29 cellular contexts compared by ENCODE assay signal in genomic region chr13:41835871-41836270, GRCh38.
DNase-seq lines count a peak whose midpoint lies in the region; ATAC-seq and TF ChIP-seq lines count a peak whose summit lies in the region.
"Had no signal": no experiment of that assay in that cellular context is flagged by ENCODE, and none has a peak within 500 bp of the region (broad histone marks: within the 10 kb centered on the region; RNA-seq: fewer than 3 reads in every experiment).

No MANE protein-coding gene starts in this region.

- H3K4me2 ChIP-seq in GM23248 (ENCODE audit: unreplicated experiment) = peak overlapping the region; percentile 4

- H4K20me1 ChIP-seq in GM23248 (ENCODE audit: insufficient read depth) = no peaks in the 10 kb centered on the region

- H3K36me3 Mint-ChIP-seq in activated CD8-positive, alpha-beta T cell treated with anti-CD3 and anti-CD28 coated beads, Interleukin-2, amount 10 ng/mL, durations not matched to agents 7 days and 5 days (ENCODE audit: low read depth) = peaks cover 34% of the 10 kb centered on the region

- in situ Hi-C loops in GM23248 (cut with MboI) = no loop called here

- no peaks in the 10 kb centered on the region for H3K9me3 Mint-ChIP-seq in activated CD8-positive, alpha-beta T cell treated with anti-CD3 and anti-CD28 coated beads, Interleukin-2, amount 10 ng/mL, durations not matched to agents 7 days and 5 days (ENCODE audit: insufficient read depth)
- H3K9me3 Mint-ChIP-seq: activated T-helper 17 cell treated with anti-CD3 and anti-CD28 coated beads, Interleukin-2, amount 50 U/mL, for 72 hours; CD8-positive, alpha-beta memory T cell; naive thymus-derived CD8-positive, alpha-beta T cell; stimulated activated naive CD8-positive, alpha-beta T cell treated with anti-CD3 and anti-CD28 coated beads, Interleukin-15, amount 100 ng/mL, for 72 hours had no signal

- H2AFZ ChIP-seq in GM23248 = no peak overlapping the region

- POLR2A ChIA-PET in AG04449 (lab: Yijun Ruan, JAX) = no interaction called here
- POLR2A ChIA-PET in activated CD8-positive, alpha-beta T cell treated with anti-CD3 and anti-CD28 coated beads, Interleukin-2, amount 10 ng/mL, durations not matched to agents 7 days and 5 days (lab: Charles Lee) = no interaction called here

- H3K4me3 ChIP-seq in AG04449 (ENCODE audit: low read depth, low read length) (no peak overlapping the region), GM23248 (no peak overlapping the region), adipocyte (ENCODE audit: low read length) (no peak overlapping the region), fibroblast of mammary gland (ENCODE audit: control insufficient read depth, low read depth, low read length) (no peak overlapping the region)
- H3K4me3 ChIP-seq: cardiac muscle cell, lung, prostate gland, right lobe of liver, spleen had no signal

- no peak overlapping the region for H3K9ac ChIP-seq in GM23248
- no peak overlapping the region for H3K9ac ChIP-seq in adipocyte (ENCODE audit: low read length)

- CTCF ChIA-PET in AG04449 (lab: Yijun Ruan, JAX) = interaction anchor here (0.9 kb wide), 1 partner anchor 10 kb away, joined by 3 read pairs; no protein-coding TSS in a partner anchor
- CTCF ChIA-PET in activated CD8-positive, alpha-beta T cell treated with anti-CD3 and anti-CD28 coated beads, Interleukin-2, amount 10 ng/mL, durations not matched to agents 7 days and 5 days (lab: Charles Lee) = no interaction called here

- no peaks in the 10 kb centered on the region for H3K79me2 ChIP-seq in GM23248 (ENCODE audit: insufficient read depth)

- H3K27me3 Mint-ChIP-seq in activated CD8-positive, alpha-beta T cell treated with anti-CD3 and anti-CD28 coated beads, Interleukin-2, amount 10 ng/mL, durations not matched to agents 7 days and 5 days (ENCODE audit: low read depth) = no peaks in the 10 kb centered on the region
- H3K27me3 Mint-ChIP-seq: activated T-helper 17 cell treated with anti-CD3 and anti-CD28 coated beads, Interleukin-2, amount 50 U/mL, for 72 hours; CD8-positive, alpha-beta memory T cell; naive thymus-derived CD8-positive, alpha-beta T cell; stimulated activated naive CD8-positive, alpha-beta T cell treated with anti-CD3 and anti-CD28 coated beads, Interleukin-15, amount 100 ng/mL, for 72 hours had no signal

- DNase-seq in AG04449 (ENCODE audit: low read depth, low spot score) (peak; percentile 24), GM23248 (peak; percentile 86), adipocyte (ENCODE audit: low read depth) (peak; percentile 84), fibroblast of mammary gland (ENCODE audit: low read depth) (peak; percentile 88)
- DNase-seq in activated CD8-positive, alpha-beta T cell treated with anti-CD3 and anti-CD28 coated beads, Interleukin-2, amount 10 ng/mL, durations not matched to agents 7 days and 5 days = no peak
- DNase-seq: 8988T; activated naive CD4-positive, alpha-beta T cell treated with anti-CD3 and anti-CD28 coated beads, Interleukin-2, amount 50 U/mL, for 16 hours; BE2C; CD8-positive, alpha-beta memory T cell; cortex of kidney; erythroblast; hippocampal formation; KG1; left cardiac atrium; naive thymus-derived CD8-positive, alpha-beta T cell; NCI-H1417; NCI-H2029; NCI-H524; right lobe of liver; spleen; stimulated activated CD8-positive, alpha-beta memory T cell treated with anti-CD3 and anti-CD28 coated beads, Interleukin-4, amount 100 ng/mL, for 48 hours; stimulated activated naive CD8-positive, alpha-beta T cell treated with anti-CD3 and anti-CD28 coated beads, Interleukin-15, amount 100 ng/mL, for 72 hours had no signal

- H3K27me3 ChIP-seq in GM23248 (replicated peaks; ENCODE audit: insufficient read depth) = no peaks in the 10 kb centered on the region
- no peaks in the 10 kb centered on the region for H3K27me3 ChIP-seq in adipocyte (replicated peaks; ENCODE audit: control insufficient read depth, insufficient read depth, low read length)
- H3K27me3 ChIP-seq: BE2C, cardiac muscle cell, right lobe of liver, spleen had no signal

- no peaks in the 10 kb centered on the region for H3K9me2 ChIP-seq in GM23248 (ENCODE audit: insufficient read depth)

- H3K27ac Mint-ChIP-seq in activated CD8-positive, alpha-beta T cell treated with anti-CD3 and anti-CD28 coated beads, Interleukin-2, amount 10 ng/mL, durations not matched to agents 7 days and 5 days = no peak overlapping the region
- H3K27ac Mint-ChIP-seq: activated T-helper 17 cell treated with anti-CD3 and anti-CD28 coated beads, Interleukin-2, amount 50 U/mL, for 72 hours; CD8-positive, alpha-beta memory T cell; naive thymus-derived CD8-positive, alpha-beta T cell; stimulated activated naive CD8-positive, alpha-beta T cell treated with anti-CD3 and anti-CD28 coated beads, Interleukin-15, amount 100 ng/mL, for 72 hours had no signal

- no peak for TF ChIP-seq CTCF in AG04449 (IDR thresholded peaks at IDR 0.05; ENCODE audit: insufficient read depth, low read length, missing control alignments)
- no peak for TF ChIP-seq CTCF in fibroblast of mammary gland (conservative IDR thresholded peaks at IDR 0.05; ENCODE audit: control insufficient read depth, insufficient read depth, low read depth, low read length)

- no peaks in the 10 kb centered on the region for H3K4me1 Mint-ChIP-seq in activated CD8-positive, alpha-beta T cell treated with anti-CD3 and anti-CD28 coated beads, Interleukin-2, amount 10 ng/mL, durations not matched to agents 7 days and 5 days (ENCODE audit: low read depth)
- H3K4me1 Mint-ChIP-seq: activated T-helper 17 cell treated with anti-CD3 and anti-CD28 coated beads, Interleukin-2, amount 50 U/mL, for 72 hours; stimulated activated naive CD8-positive, alpha-beta T cell treated with anti-CD3 and anti-CD28 coated beads, Interleukin-15, amount 100 ng/mL, for 72 hours had no signal

- ATAC-seq in HG03196 (IDR thresholded peaks at IDR 0.05; ENCODE audit: unreplicated experiment) = no peak
- ATAC-seq in GM18858 (IDR thresholded peaks at IDR 0.05; ENCODE audit: unreplicated experiment) = no peak
- ATAC-seq in HG03097 (IDR thresholded peaks at IDR 0.05; ENCODE audit: low FRiP score, unreplicated experiment) = no peak
- no peak for ATAC-seq in activated CD8-positive, alpha-beta T cell treated with anti-CD3 and anti-CD28 coated beads, Interleukin-2, amount 10 ng/mL, durations not matched to agents 7 days and 5 days
- ATAC-seq: activated T-helper 17 cell treated with anti-CD3 and anti-CD28 coated beads, Interleukin-2, amount 50 U/mL, for 72 hours; left cardiac atrium; naive thymus-derived CD8-positive, alpha-beta T cell; right lobe of liver; stimulated activated naive CD8-positive, alpha-beta T cell treated with anti-CD3 and anti-CD28 coated beads, Interleukin-15, amount 100 ng/mL, for 72 hours had no signal

- H3K36me3 ChIP-seq in GM23248 (ENCODE audit: low read depth) (no peaks in the 10 kb centered on the region), adipocyte (ENCODE audit: control insufficient read depth, insufficient read depth, low read length, severe bottlenecking) (peaks cover 10% of the 10 kb centered on the region)
- H3K36me3 ChIP-seq: prostate gland had no signal

- H3K4me3 Mint-ChIP-seq in activated CD8-positive, alpha-beta T cell treated with anti-CD3 and anti-CD28 coated beads, Interleukin-2, amount 10 ng/mL, durations not matched to agents 7 days and 5 days = no peak overlapping the region
- H3K4me3 Mint-ChIP-seq: activated T-helper 17 cell treated with anti-CD3 and anti-CD28 coated beads, Interleukin-2, amount 50 U/mL, for 72 hours; CD8-positive, alpha-beta memory T cell; naive thymus-derived CD8-positive, alpha-beta T cell; stimulated activated naive CD8-positive, alpha-beta T cell treated with anti-CD3 and anti-CD28 coated beads, Interleukin-15, amount 100 ng/mL, for 72 hours had no signal

- H3F3A ChIP-seq in GM23248 (ENCODE audit: insufficient read depth) = no peaks in the 10 kb centered on the region

- 0 out of 2 replicates have a peak overlapping the region, but pooled peaks have one; percentile 5 for H3K27ac ChIP-seq in GM23248
- H3K27ac ChIP-seq: cardiac muscle cell, prostate gland, right lobe of liver, spleen had no signal

- 36 to 38% methylated on average over 2 of the region's 2 CpGs for WGBS in GM23248 (ENCODE audit: low coverage in 1 of 2, low lambda C conversion rate in 2 of 2, missing lambda C conversion rate in 2 of 2), 2 experiments

- H3K4me1 ChIP-seq in GM23248 (ENCODE audit: insufficient read depth) (peaks cover 11% of the 10 kb centered on the region), adipocyte (ENCODE audit: control insufficient read depth, insufficient read depth, low read length) (peaks cover 6% of the 10 kb centered on the region)
- H3K4me1 ChIP-seq: prostate gland, right lobe of liver had no signal

- no peaks in the 10 kb centered on the region for H3K9me3 ChIP-seq in GM23248 (ENCODE audit: low read depth)
- no peaks in the 10 kb centered on the region for H3K9me3 ChIP-seq in adipocyte (ENCODE audit: control insufficient read depth, low read length)
- H3K9me3 ChIP-seq: BE2C, prostate gland, right lobe of liver, spleen had no signal
